ENCODE assay signal across 11 cellular contexts in genomic region chr5:14593326-14594036, GRCh38. TPM values are rescaled to one million over a fixed set of nuclear protein-coding genes. Genes with fewer than 3 reads are reported as not detected.
DNase-seq lines count a peak whose midpoint lies in the region; ATAC-seq and TF ChIP-seq lines count a peak whose summit lies in the region.
"Had no signal": no experiment of that assay in that cellular context is flagged by ENCODE, and none has a peak within 500 bp of the region (broad histone marks: within the 10 kb centered on the region; RNA-seq: fewer than 3 reads in every experiment).

No MANE protein-coding gene starts in this region.

- CTCF ChIA-PET in activated CD4-positive, alpha-beta T cell treated with anti-CD3 and anti-CD28 coated beads for 36 hours (lab: Charles Lee), result interaction anchor here (1.2 to 4.0 kb wide), 3 partner anchors 10 to 229 kb away, joined by 4 to 26 read pairs (median 5); partner anchors contain the start of gene OTULINL

- peak overlapping the region; percentile 96 for H3K27ac Mint-ChIP-seq in activated CD4-positive, alpha-beta T cell treated with anti-CD3 and anti-CD28 coated beads for 36 hours
- H3K27ac Mint-ChIP-seq in activated naive CD8-positive, alpha-beta T cell treated with anti-CD3 and anti-CD28 coated beads for 36 hours, result peak overlapping the region; percentile 95
- peak overlapping the region; percentile 72 for H3K27ac Mint-ChIP-seq in stimulated activated effector memory CD8-positive, alpha-beta T cell treated with anti-CD3 and anti-CD28 coated beads, Interleukin-12 subunit alpha, Interleukin-12 subunit beta, amount 100 ng/mL, for 72 hours
- H3K27ac Mint-ChIP-seq: activated B cell treated with CpG ODN at 0.5 μM for 24 hours had no signal

- ATAC-seq in activated CD4-positive, alpha-beta T cell treated with anti-CD3 and anti-CD28 coated beads for 36 hours, result peak; percentile 23
- peak; percentile 76 for ATAC-seq in stimulated activated effector memory CD8-positive, alpha-beta T cell treated with anti-CD3 and anti-CD28 coated beads, Interleukin-12 subunit alpha, Interleukin-12 subunit beta, amount 100 ng/mL, for 72 hours

- no peaks in the 10 kb centered on the region for H3K27me3 ChIP-seq in MM.1S (replicated peaks; ENCODE audit: insufficient read depth, low read length)

- peaks cover 86% of the 10 kb centered on the region for H3K4me1 Mint-ChIP-seq in activated CD4-positive, alpha-beta T cell treated with anti-CD3 and anti-CD28 coated beads for 36 hours
- peaks cover 90% of the 10 kb centered on the region for H3K4me1 Mint-ChIP-seq in activated naive CD8-positive, alpha-beta T cell treated with anti-CD3 and anti-CD28 coated beads for 36 hours
- H3K4me1 Mint-ChIP-seq in stimulated activated effector memory CD8-positive, alpha-beta T cell treated with anti-CD3 and anti-CD28 coated beads, Interleukin-12 subunit alpha, Interleukin-12 subunit beta, amount 100 ng/mL, for 72 hours, result peaks cover 95% of the 10 kb centered on the region

- peak overlapping the region; percentile 30 for H3K4me3 Mint-ChIP-seq in activated CD4-positive, alpha-beta T cell treated with anti-CD3 and anti-CD28 coated beads for 36 hours
- H3K4me3 Mint-ChIP-seq in activated naive CD8-positive, alpha-beta T cell treated with anti-CD3 and anti-CD28 coated beads for 36 hours, result peak overlapping the region; percentile 53
- H3K4me3 Mint-ChIP-seq in stimulated activated effector memory CD8-positive, alpha-beta T cell treated with anti-CD3 and anti-CD28 coated beads, Interleukin-12 subunit alpha, Interleukin-12 subunit beta, amount 100 ng/mL, for 72 hours, result peak overlapping the region; percentile 66
- H3K4me3 Mint-ChIP-seq: activated B cell treated with CpG ODN at 0.5 μM for 24 hours had no signal

- H3K36me3 Mint-ChIP-seq in activated CD4-positive, alpha-beta T cell treated with anti-CD3 and anti-CD28 coated beads for 36 hours (ENCODE audit: low read depth), result no peaks in the 10 kb centered on the region
- peaks cover 46% of the 10 kb centered on the region for H3K36me3 Mint-ChIP-seq in activated naive CD8-positive, alpha-beta T cell treated with anti-CD3 and anti-CD28 coated beads for 36 hours
- H3K36me3 Mint-ChIP-seq in stimulated activated effector memory CD8-positive, alpha-beta T cell treated with anti-CD3 and anti-CD28 coated beads, Interleukin-12 subunit alpha, Interleukin-12 subunit beta, amount 100 ng/mL, for 72 hours, result no peaks in the 10 kb centered on the region

- no peaks in the 10 kb centered on the region for H3K9me2 ChIP-seq in MM.1S (replicated peaks; ENCODE audit: insufficient read depth, low read length)

- H3K36me3 ChIP-seq in MM.1S (replicated peaks; ENCODE audit: insufficient read depth, low read length), result no peaks in the 10 kb centered on the region

- no peak for TF ChIP-seq CTCF in MM.1S (IDR thresholded peaks at IDR 0.05; ENCODE audit: low read length)

- intact Hi-C loops in activated CD4-positive, alpha-beta T cell treated with anti-CD3 and anti-CD28 coated beads for 36 hours (cut with DNase I, micrococcal nuclease), result loop anchor here in 1 of 2 experiments (2.0 kb wide), 2 partner anchors 71 to 179 kb away; partner anchors contain the start of gene OTULIN

- peak; percentile 34 for DNase-seq in activated CD4-positive, alpha-beta T cell treated with anti-CD3 and anti-CD28 coated beads for 36 hours
- DNase-seq in activated CD4-positive, alpha-beta T cell treated with anti-CD3 and anti-CD28 coated beads, Interleukin-2, amount 50 U/mL, for 4 hours, result no peak
- DNase-seq in MM.1S (no peak), NCI-H1417 treated with DMSO at 0.1 percent for 48 hours (lab: John Stamatoyannopoulos, UW) (no peak), putamen (ENCODE audit: low spot score) (no peak), NCI-H1436 treated with DMSO at 0.1 percent for 48 hours (lab: John Stamatoyannopoulos, UW) (no peak)
- peak; percentile 55 for DNase-seq in activated naive CD8-positive, alpha-beta T cell treated with anti-CD3 and anti-CD28 coated beads for 36 hours
- no peak for DNase-seq in stimulated activated effector memory CD8-positive, alpha-beta T cell treated with anti-CD3 and anti-CD28 coated beads, Interleukin-12 subunit alpha, Interleukin-12 subunit beta, amount 100 ng/mL, for 72 hours (ENCODE audit: low spot score in 2 of 2)
- DNase-seq: ACHN, activated B cell treated with CpG ODN at 0.5 μM for 24 hours, dermis blood vessel endothelial cell had no signal

- H3F3A ChIP-seq in MM.1S (ENCODE audit: insufficient read depth, low read length), result peaks cover 44% of the 10 kb centered on the region

- peaks cover 96% of the 10 kb centered on the region for H3K79me2 ChIP-seq in MM.1S (ENCODE audit: low read length)

- H3K27me3 Mint-ChIP-seq in activated CD4-positive, alpha-beta T cell treated with anti-CD3 and anti-CD28 coated beads for 36 hours, result no peaks in the 10 kb centered on the region
- no peaks in the 10 kb centered on the region for H3K27me3 Mint-ChIP-seq in activated naive CD8-positive, alpha-beta T cell treated with anti-CD3 and anti-CD28 coated beads for 36 hours
- H3K27me3 Mint-ChIP-seq: activated B cell treated with CpG ODN at 0.5 μM for 24 hours had no signal

- POLR2A ChIA-PET in activated CD4-positive, alpha-beta T cell treated with anti-CD3 and anti-CD28 coated beads for 36 hours (lab: Charles Lee), result interaction anchor here (0.6 kb wide), 1 partner anchor 77 kb away, joined by 5 read pairs; no protein-coding TSS in a partner anchor

- H3K4me3 ChIP-seq in MM.1S (ENCODE audit: low read length), result no peak overlapping the region

- peaks cover 69% of the 10 kb centered on the region for H3K4me1 ChIP-seq in MM.1S (ENCODE audit: low read length)

- no peaks in the 10 kb centered on the region for H3K9me3 ChIP-seq in MM.1S (replicated peaks; ENCODE audit: insufficient read depth, low read length)

- no peaks in the 10 kb centered on the region for H3K9me3 Mint-ChIP-seq in activated CD4-positive, alpha-beta T cell treated with anti-CD3 and anti-CD28 coated beads for 36 hours (ENCODE audit: low read depth)
- H3K9me3 Mint-ChIP-seq in activated naive CD8-positive, alpha-beta T cell treated with anti-CD3 and anti-CD28 coated beads for 36 hours, result peaks cover 6% of the 10 kb centered on the region
- H3K9me3 Mint-ChIP-seq in stimulated activated effector memory CD8-positive, alpha-beta T cell treated with anti-CD3 and anti-CD28 coated beads, Interleukin-12 subunit alpha, Interleukin-12 subunit beta, amount 100 ng/mL, for 72 hours, result no peaks in the 10 kb centered on the region
- H3K9me3 Mint-ChIP-seq: activated B cell treated with CpG ODN at 0.5 μM for 24 hours had no signal

- peak overlapping the region; percentile 98 for H3K27ac ChIP-seq in MM.1S (ENCODE audit: low read length)

- no peak overlapping the region for H2AFZ ChIP-seq in MM.1S (ENCODE audit: low read length)

- H3K4me2 ChIP-seq in MM.1S (ENCODE audit: low read depth, low read length), result peak overlapping the region; percentile 99

- H4K20me1 ChIP-seq in MM.1S (ENCODE audit: insufficient read depth, low read length), result no peaks in the 10 kb centered on the region

- H3K9ac ChIP-seq in MM.1S (ENCODE audit: low read length), result no peak overlapping the region

RNA-seq across cellular contexts. Expression of gene OTULINL, which starts 11.9 kb away (rescaled TPM):
- total RNA-seq in activated CD4-positive, alpha-beta T cell treated with anti-CD3 and anti-CD28 coated beads for 36 hours, result 10 to 100 TPM in 1 of 2 experiments, 1 to 10 TPM in 1; 9.4 to 10.9 TPM
- total RNA-seq in activated naive CD8-positive, alpha-beta T cell treated with anti-CD3 and anti-CD28 coated beads for 36 hours, result 10 to 100 TPM; 20.8 to 27.3 TPM

Comparison
In these comparisons a context has a peak if more than half of its experiments do, and no peak if none do; other contexts are left out.
1. DNase-seq: peak in activated CD4-positive, alpha-beta T cell treated with anti-CD3 and anti-CD28 coated beads for 36 hours (single experiment) and activated naive CD8-positive, alpha-beta T cell treated with anti-CD3 and anti-CD28 coated beads for 36 hours (single experiment); none in activated CD4-positive, alpha-beta T cell treated with anti-CD3 and anti-CD28 coated beads, Interleukin-2, amount 50 U/mL, for 4 hours (0 of 2), MM.1S (single experiment), stimulated activated effector memory CD8-positive, alpha-beta T cell treated with anti-CD3 and anti-CD28 coated beads, Interleukin-12 subunit alpha, Interleukin-12 subunit beta, amount 100 ng/mL, for 72 hours (0 of 2), NCI-H1417 treated with DMSO at 0.1 percent for 48 hours (single experiment), putamen (single experiment) and NCI-H1436 treated with DMSO at 0.1 percent for 48 hours (single experiment).
2. Peak in every context shown above with its lines, with median percentiles within 50 percentile points of each other: H3K27ac Mint-ChIP-seq and H3K4me3 Mint-ChIP-seq.